Comparison of ENCODE assay signal across 15 cellular contexts in genomic region chr3:32435911-32436815, GRCh38. TPM values are rescaled to one million over a fixed set of nuclear protein-coding genes. Genes with fewer than 3 reads are reported as not detected.
DNase-seq lines count a peak whose midpoint lies in the region; ATAC-seq and TF ChIP-seq lines count a peak whose summit lies in the region.
"Had no signal": no experiment of that assay in that cellular context is flagged by ENCODE, and none has a peak within 500 bp of the region (broad histone marks: within the 10 kb centered on the region; RNA-seq: fewer than 3 reads in every experiment).

No MANE protein-coding gene starts in this region.

- no peaks in the 10 kb centered on the region for H3F3A ChIP-seq in SK-N-SH (replicated peaks; ENCODE audit: insufficient read depth)

- H3K9me3 ChIP-seq in right atrium auricular region: no peaks in the 10 kb centered on the region
- no peaks in the 10 kb centered on the region for H3K9me3 ChIP-seq in left ventricle myocardium inferior (replicated peaks)
- no peaks in the 10 kb centered on the region for H3K9me3 ChIP-seq in SK-N-SH
- H3K9me3 ChIP-seq in colonic mucosa: no peaks in the 10 kb centered on the region
- H3K9me3 ChIP-seq in thymus (ENCODE audit: control insufficient read depth): no peaks in the 10 kb centered on the region
- H3K9me3 ChIP-seq: breast epithelium had no signal

- H3K27me3 ChIP-seq in right atrium auricular region (no peaks in the 10 kb centered on the region), left ventricle myocardium inferior (ENCODE audit: low read depth) (no peaks in the 10 kb centered on the region), SK-N-SH (ENCODE audit: insufficient read depth) (no peaks in the 10 kb centered on the region), colonic mucosa (no peaks in the 10 kb centered on the region), thymus (ENCODE audit: control insufficient read depth, insufficient read depth) (no peaks in the 10 kb centered on the region)
- H3K27me3 ChIP-seq: breast epithelium had no signal

- H3K36me3 ChIP-seq in right atrium auricular region (no peaks in the 10 kb centered on the region), left ventricle myocardium inferior (no peaks in the 10 kb centered on the region), SK-N-SH (replicated peaks in 1 of 2; ENCODE audit: control insufficient read depth in 1 of 2, insufficient read depth in 2 of 2, low read length in 1 of 2) (no peaks in the 10 kb centered on the region), colonic mucosa (no peaks in the 10 kb centered on the region), thymus (ENCODE audit: control insufficient read depth, insufficient read depth) (no peaks in the 10 kb centered on the region)
- H3K36me3 ChIP-seq: breast epithelium had no signal

- intact Hi-C loops in left ventricle myocardium inferior (cut with micrococcal nuclease): no loop called here
- intact Hi-C loops in colonic mucosa (cut with DNase I): no loop called here

- ATAC-seq in HG02798 (IDR thresholded peaks at IDR 0.05; ENCODE audit: poor library complexity, unreplicated experiment): no peak

- H3K4me1 ChIP-seq in right atrium auricular region (peaks cover 0 to 19% of the 10 kb centered on the region in 2 donors), left ventricle myocardium inferior (peaks cover 10% of the 10 kb centered on the region), SK-N-SH (ENCODE audit: control insufficient read depth in 1 of 2, insufficient read depth in 2 of 2, low read depth in 1 of 2, low read length in 1 of 2) (peaks cover 5 to 7% of the 10 kb centered on the region in 2 experiments; a peak in 2 of 4 replicates), colonic mucosa (no peaks in the 10 kb centered on the region), thymus (ENCODE audit: control insufficient read depth, insufficient read depth, low read length) (peaks cover 33% of the 10 kb centered on the region)

- no peak overlapping the region for H3K4me2 ChIP-seq in SK-N-SH

- no peak for TF ChIP-seq CTCF in right atrium auricular region (IDR thresholded peaks at IDR 0.05)
- TF ChIP-seq CTCF in left ventricle myocardium inferior (IDR thresholded peaks at IDR 0.05; ENCODE audit: borderline replicate concordance): no peak
- no peak for TF ChIP-seq CTCF in SK-N-SH (IDR thresholded peaks at IDR 0.05)
- no peak for TF ChIP-seq CTCF in colonic mucosa (IDR thresholded peaks at IDR 0.05)

- POLR2A ChIA-PET in SK-N-SH (lab: Yijun Ruan, JAX): no interaction called here

- WGBS in SK-N-SH (ENCODE audit: low lambda C conversion rate): 78% methylated on average over 3 of the region's 4 CpGs
- 83% methylated on average over 4 of the region's 4 CpGs for WGBS in thymus

- TF ChIP-seq RAD21 in SK-N-SH (IDR thresholded peaks at IDR 0.05; ENCODE audit: low read length): no peak

- no peak overlapping the region for H2AFZ ChIP-seq in SK-N-SH (ENCODE audit: low read depth)

- H3K9me2 ChIP-seq in SK-N-SH: no peaks in the 10 kb centered on the region

- no peak overlapping the region for H3K9ac ChIP-seq in SK-N-SH
- no peak overlapping the region for H3K9ac ChIP-seq in colonic mucosa (ENCODE audit: low read depth in 2 of 2, low read length in 2 of 2)

- CTCF ChIA-PET in SK-N-SH (lab: Yijun Ruan, JAX): interaction anchor here (1.6 kb wide), 1 partner anchor 32 kb away, joined by 6 read pairs; no protein-coding TSS in a partner anchor

- H3K79me2 ChIP-seq in SK-N-SH (ENCODE audit: insufficient read depth): peaks cover 43% of the 10 kb centered on the region; the same call in 1 of the 2 replicates

- H3K4me3 ChIP-seq in right atrium auricular region (no peak overlapping the region), left ventricle myocardium inferior (no peak overlapping the region), SK-N-SH (ENCODE audit: low read depth in 2 of 2, low read length in 1 of 2) (no peak overlapping the region), colonic mucosa (no peak overlapping the region), thymus (ENCODE audit: low read length) (no peak overlapping the region)
- H3K4me3 ChIP-seq: breast epithelium had no signal

- no peak for TF ChIP-seq EP300 in SK-N-SH (IDR thresholded peaks at IDR 0.05; ENCODE audit: borderline replicate concordance in 1 of 2, low read depth in 1 of 2, low read length in 1 of 2)

- H4K20me1 ChIP-seq in SK-N-SH (ENCODE audit: insufficient read depth): no peaks in the 10 kb centered on the region

- peak; percentile 32 for DNase-seq in right atrium auricular region (ENCODE audit: low spot score)
- no peak for DNase-seq in left ventricle myocardium inferior
- DNase-seq in SK-N-SH: no peak
- DNase-seq in colonic mucosa: peak; percentile 13
- DNase-seq in HuH-7 (ENCODE audit: low spot score): no peak
- DNase-seq in NCI-H128 (lab: John Stamatoyannopoulos, UW; ENCODE audit: unreplicated experiment): no peak
- DNase-seq: activated T-cell treated with anti-CD3 and anti-CD28 coated beads, Interleukin-2, amount 50 U/mL, for 48 hours; glutamatergic neuron; KBM-7; NCI-H1436 treated with DMSO at 0.1 percent for 48 hours; stimulated activated naive CD4-positive, alpha-beta T cell had no signal

- no peak overlapping the region for H3K27ac ChIP-seq in right atrium auricular region
- no peak overlapping the region for H3K27ac ChIP-seq in left ventricle myocardium inferior (replicated peaks)
- H3K27ac ChIP-seq in SK-N-SH (ENCODE audit: low read depth in 2 of 2, low read length in 1 of 2): no peak overlapping the region
- H3K27ac ChIP-seq in colonic mucosa: no peak overlapping the region
- peak overlapping the region; percentile 61 for H3K27ac ChIP-seq in thymus (ENCODE audit: low read depth)
- H3K27ac ChIP-seq: RWPE1 had no signal

TF ChIP-seq in SK-N-SH, 30 proteins besides CTCF, POLR2A, EP300 and RAD21:
- no peak for TF ChIP-seq FOXJ3 (CRISPR knock-in tag; IDR thresholded peaks at IDR 0.05)
- peak; percentile 27; the same call in 1 of the 2 replicates for TF ChIP-seq TCF12 (IDR thresholded peaks at IDR 0.05)
TF ChIP-seq in SK-N-SH: peak in this region for 1.

RNA-seq across cellular contexts. Expression of gene CMTM7, which starts 44.5 kb away (rescaled TPM):
- total RNA-seq in right atrium auricular region: 10 to 100 TPM in 1 of 2 donors, 1 to 10 TPM in 1; 8.2 to 10.5 TPM
- 2.9 TPM for total RNA-seq in left ventricle myocardium inferior
- polyA plus RNA-seq in SK-N-SH (2012; rRNA removed): 50.1 and 50.7 TPM in 2 replicates
- 30.3 and 39.5 TPM in 2 replicates for polyA plus RNA-seq in SK-N-SH (2012; cell fraction: cytosol; rRNA removed)
- polyA plus RNA-seq in SK-N-SH (2012; cell fraction: nucleus; rRNA removed): 32.9 and 62.3 TPM in 2 replicates
- total RNA-seq in colonic mucosa: 1 to 10 TPM; 5.8 to 5.9 TPM
- 45.7 TPM for polyA plus RNA-seq in thymus

Comparison
In these comparisons a context has a peak if more than half of its experiments do, and no peak if none do; other contexts are left out.
1. DNase-seq: peak in right atrium auricular region (single experiment) and colonic mucosa (single experiment); none in left ventricle myocardium inferior (single experiment), SK-N-SH (single experiment), HuH-7 (single experiment) and NCI-H128 (single experiment).